ENCODE assay signal across 33 cellular contexts in genomic region chr20:46610145-46610544, GRCh38. TPM values are rescaled to one million over a fixed set of nuclear protein-coding genes. Genes with fewer than 3 reads are reported as not detected.
"Had no signal": no experiment of that assay in that cellular context is flagged by ENCODE, and none has a peak within 500 bp of the region (broad histone marks: within the 10 kb centered on the region; RNA-seq: fewer than 3 reads in every experiment).

No MANE protein-coding gene starts in this region.

- H3K36me3 ChIP-seq: esophagus squamous epithelium, gastrocnemius medialis, heart right ventricle, left lung had no signal

- H3K4me1 ChIP-seq: gastrocnemius medialis, left lung had no signal

- DNase-seq: dermis blood vessel endothelial cell; dorsolateral prefrontal cortex; effector CD8-positive, alpha-beta T cell; effector memory CD8-positive, alpha-beta T cell; endodermal cell; erythroblast; esophagus squamous epithelium; foreskin fibroblast; foreskin melanocyte; gastrocnemius medialis; glutamatergic neuron; head of caudate nucleus; heart right ventricle; hippocampal formation; left cardiac atrium; left lung; left ventricle myocardium superior; mammary epithelial cell; mesendoderm; midbrain had no signal

- ATAC-seq: effector memory CD8-positive, alpha-beta T cell; esophagus mucosa; gastrocnemius medialis; heart right ventricle; left cardiac atrium; left lung; left ventricle myocardium superior had no signal

- H3K4me3 ChIP-seq: coronary artery, dorsolateral prefrontal cortex, esophagus squamous epithelium, gastrocnemius medialis, heart right ventricle, left lung, lung had no signal

- H3K27me3 ChIP-seq: dorsolateral prefrontal cortex, esophagus squamous epithelium, gastrocnemius medialis, left lung had no signal

- H3K27ac ChIP-seq: coronary artery, epithelial cell of prostate, esophagus squamous epithelium, gastrocnemius medialis, heart right ventricle, left lung had no signal

- FAIRE-seq: colon, endometrium, islet of Langerhans, keratinocyte had no signal

- H3K9me3 ChIP-seq: esophagus squamous epithelium, gastrocnemius medialis, left lung had no signal

RNA-seq across cellular contexts. Expression of gene SLC13A3, which starts 41.1 kb away (rescaled TPM):
- total RNA-seq: dermis blood vessel endothelial cell had no signal

RNA-seq across cellular contexts. Expression of gene OCSTAMP, which starts 59.7 kb away (rescaled TPM):
- total RNA-seq: dermis blood vessel endothelial cell, endodermal cell, esophagus mucosa, esophagus squamous epithelium, gastrocnemius medialis, glomerular endothelial cell, heart right ventricle, kidney epithelial cell, left cardiac atrium, left lung, left ventricle myocardium superior, lower leg skin, mammary epithelial cell, mononuclear cell, mucosa of gallbladder had no signal
- polyA plus RNA-seq: heart right ventricle, keratinocyte, lung, mammary epithelial cell had no signal
